8 cellular contexts compared by ENCODE assay signal in genomic region chr3:39288300-39288808, GRCh38. TPM values are rescaled to one million over a fixed set of nuclear protein-coding genes. Genes with fewer than 3 reads are reported as not detected.
DNase-seq lines count a peak whose midpoint lies in the region; ATAC-seq lines count a peak whose summit lies in the region.

No MANE protein-coding gene starts in this region.

- no peak overlapping the region for H3K23ac ChIP-seq in mesenchymal stem cell (ENCODE audit: low read length in 2 of 2)

- peaks cover 61% of the 10 kb centered on the region for H3K4me1 Mint-ChIP-seq in activated CD4-positive, alpha-beta memory T cell treated with anti-CD3 and anti-CD28 coated beads, Interleukin-2, amount 10 ng/mL, durations not matched to agents 7 days and 5 days

- DNase-seq in COLO829 (ENCODE audit: low spot score) (peak; percentile 92), NCI-H82 treated with DMSO at 0.1 percent for 48 hours (lab: John Stamatoyannopoulos, UW; ENCODE audit: unreplicated experiment) (peak; percentile 55), mesenchymal stem cell (peak; percentile 78)
- peak; percentile 90 for DNase-seq in activated CD4-positive, alpha-beta memory T cell treated with anti-CD3 and anti-CD28 coated beads, Interleukin-2, amount 10 ng/mL, durations not matched to agents 7 days and 5 days
- DNase-seq in effector CD8-positive, alpha-beta T cell (lab: John Stamatoyannopoulos, UW), result peak; percentile 55
- DNase-seq in stimulated activated CD8-positive, alpha-beta memory T cell treated with anti-CD3 and anti-CD28 coated beads, Interleukin-2, amount 100 ng/mL, for 1 hour (ENCODE audit: low read depth in 2 of 2), result peak; percentile 67 to 69

- H2BK12ac ChIP-seq in mesenchymal stem cell (ENCODE audit: low read length in 2 of 2), result no peak overlapping the region

- CTCF ChIA-PET in activated CD4-positive, alpha-beta memory T cell treated with anti-CD3 and anti-CD28 coated beads, Interleukin-2, amount 10 ng/mL, durations not matched to agents 7 days and 5 days (lab: Charles Lee), result interaction anchor here (0.6 to 14.7 kb wide), 76 partner anchors 9 to 792 kb away, joined by 3 to 633 read pairs (median 6); partner anchors contain the start of genes CX3CR1, EXOG, GORASP1 and RPSA

- H3K27me3 ChIP-seq in mesenchymal stem cell (ENCODE audit: control insufficient read depth in 1 of 2, insufficient read depth in 1 of 2, low read length in 2 of 2), result peaks cover 0 to 3% of the 10 kb centered on the region in 2 experiments

- no peak overlapping the region for H2AFZ ChIP-seq in mesenchymal stem cell (ENCODE audit: low read depth, low read length)

- no peak overlapping the region for H3K4ac ChIP-seq in mesenchymal stem cell (ENCODE audit: low read depth in 1 of 2, low read length in 2 of 2)

- no peak overlapping the region for H2BK15ac ChIP-seq in mesenchymal stem cell (ENCODE audit: low read depth, poor library complexity, severe bottlenecking)

- no peaks in the 10 kb centered on the region for H3K36me3 ChIP-seq in mesenchymal stem cell (ENCODE audit: control insufficient read depth in 1 of 2, insufficient read depth in 2 of 2, low read depth in 1 of 2, low read length in 2 of 2)

- no peaks in the 10 kb centered on the region for H3K27me3 Mint-ChIP-seq in activated CD4-positive, alpha-beta memory T cell treated with anti-CD3 and anti-CD28 coated beads, Interleukin-2, amount 10 ng/mL, durations not matched to agents 7 days and 5 days

- H3K4me3 ChIP-seq in mesenchymal stem cell (ENCODE audit: insufficient read depth in 1 of 2, low read depth in 1 of 2, low read length in 2 of 2), result no peak overlapping the region

- no peak overlapping the region for H3K4me3 Mint-ChIP-seq in activated CD4-positive, alpha-beta memory T cell treated with anti-CD3 and anti-CD28 coated beads, Interleukin-2, amount 10 ng/mL, durations not matched to agents 7 days and 5 days

- no peak overlapping the region for H3K14ac ChIP-seq in mesenchymal stem cell (ENCODE audit: low read length in 2 of 2)

- 18% methylated on average over 3 of the region's 3 CpGs for WGBS in mesenchymal stem cell

- H3K9me3 ChIP-seq in mesenchymal stem cell (ENCODE audit: control insufficient read depth, low read length), result no peaks in the 10 kb centered on the region

- peak overlapping the region; percentile 22 for H3K27ac Mint-ChIP-seq in activated CD4-positive, alpha-beta memory T cell treated with anti-CD3 and anti-CD28 coated beads, Interleukin-2, amount 10 ng/mL, durations not matched to agents 7 days and 5 days

- no peak overlapping the region for H3K27ac ChIP-seq in mesenchymal stem cell (ENCODE audit: low read length, poor library complexity, severe bottlenecking)

- peaks cover 2% of the 10 kb centered on the region for H3K4me1 ChIP-seq in mesenchymal stem cell (ENCODE audit: control insufficient read depth, insufficient read depth, low read depth, low read length)

- peak; percentile 98 for ATAC-seq in GM19467 (IDR thresholded peaks at IDR 0.05; ENCODE audit: unreplicated experiment)
- peak; percentile 96 for ATAC-seq in HG03558 (IDR thresholded peaks at IDR 0.05; ENCODE audit: extremely low read depth, unreplicated experiment)

- H3K18ac ChIP-seq in mesenchymal stem cell (ENCODE audit: low read depth in 1 of 2, low read length in 2 of 2), result no peak overlapping the region

- no peak overlapping the region for H2BK120ac ChIP-seq in mesenchymal stem cell (ENCODE audit: low read depth, low read length)

- H2AK5ac ChIP-seq in mesenchymal stem cell (ENCODE audit: low read length, severe bottlenecking), result no peak overlapping the region

- H3K79me1 ChIP-seq in mesenchymal stem cell (replicated peaks; ENCODE audit: low read length, poor library complexity, severe bottlenecking), result no peaks in the 10 kb centered on the region

- H3K36me3 Mint-ChIP-seq in activated CD4-positive, alpha-beta memory T cell treated with anti-CD3 and anti-CD28 coated beads, Interleukin-2, amount 10 ng/mL, durations not matched to agents 7 days and 5 days (ENCODE audit: low read depth), result no peaks in the 10 kb centered on the region

- no peak overlapping the region for H4K8ac ChIP-seq in mesenchymal stem cell (ENCODE audit: low read length)

- H3K9me3 Mint-ChIP-seq in activated CD4-positive, alpha-beta memory T cell treated with anti-CD3 and anti-CD28 coated beads, Interleukin-2, amount 10 ng/mL, durations not matched to agents 7 days and 5 days, result no peaks in the 10 kb centered on the region

- no peak overlapping the region for H2BK5ac ChIP-seq in mesenchymal stem cell (ENCODE audit: low read depth, low read length, poor library complexity, severe bottlenecking)

- H3K9ac ChIP-seq in mesenchymal stem cell (ENCODE audit: low read length), result no peak overlapping the region

- H3K4me2 ChIP-seq in mesenchymal stem cell (ENCODE audit: low read length, poor library complexity, severe bottlenecking), result no peak overlapping the region

- POLR2A ChIA-PET in activated CD4-positive, alpha-beta memory T cell treated with anti-CD3 and anti-CD28 coated beads, Interleukin-2, amount 10 ng/mL, durations not matched to agents 7 days and 5 days (lab: Charles Lee), result interaction anchor here (0.8 to 4.0 kb wide), 15 partner anchors 19 to 288 kb away, joined by 3 to 39 read pairs (median 4); partner anchors contain the start of genes GORASP1, RPSA, TTC21A and XIRP1

- no peak overlapping the region for H4K91ac ChIP-seq in mesenchymal stem cell (ENCODE audit: low read length)

RNA-seq across cellular contexts. Expression of gene CX3CR1, which starts 8.5 kb away (rescaled TPM):
- 1 to 10 TPM; 5.5 to 6.2 TPM for total RNA-seq in activated CD4-positive, alpha-beta memory T cell treated with anti-CD3 and anti-CD28 coated beads, Interleukin-2, amount 10 ng/mL, durations not matched to agents 7 days and 5 days
- polyA plus RNA-seq in mesenchymal stem cell (2013, experiment 1 of 2), result not detected
- 0.01 TPM for polyA plus RNA-seq in mesenchymal stem cell (2013, experiment 2 of 2)

RNA-seq across cellular contexts. Expression of gene CCR8, which starts 41.2 kb away (rescaled TPM):
- 1 to 10 TPM; 7.6 to 7.9 TPM for total RNA-seq in activated CD4-positive, alpha-beta memory T cell treated with anti-CD3 and anti-CD28 coated beads, Interleukin-2, amount 10 ng/mL, durations not matched to agents 7 days and 5 days
- polyA plus RNA-seq in mesenchymal stem cell (2013, experiment 1 of 2), result not detected
- not detected for polyA plus RNA-seq in mesenchymal stem cell (2013, experiment 2 of 2)
